Comparison of ENCODE assay signal across 20 cellular contexts in genomic region chr7:100467638-100468373, GRCh38. TPM values are rescaled to one million over a fixed set of nuclear protein-coding genes. Genes with fewer than 3 reads are reported as not detected.
DNase-seq lines count a peak whose midpoint lies in the region; ATAC-seq and TF ChIP-seq lines count a peak whose summit lies in the region.
"Had no signal": no experiment of that assay in that cellular context is flagged by ENCODE, and none has a peak within 500 bp of the region (broad histone marks: within the 10 kb centered on the region; RNA-seq: fewer than 3 reads in every experiment).

No MANE protein-coding gene starts in this region.

- in situ Hi-C loops in G401 (cut with HindIII; ENCODE audit: low sequenced_read_pairs), result no loop called here

- H3K27ac ChIP-seq in angular gyrus (ENCODE audit: low read depth, low read length) (peak overlapping the region; percentile 98), spleen (peak overlapping the region in 2 of 8 donors; percentile 21 to 28)
- H3K27ac ChIP-seq: epithelial cell of prostate, SJCRH30 had no signal

- no peak for TF ChIP-seq CTCF in spleen (IDR thresholded peaks at IDR 0.05 in 8 of 11, conservative IDR thresholded peaks at IDR 0.05 in 3 of 11)

- intact Hi-C loops in spleen (cut with DNase I; ENCODE audit: low total_unique reads), result loop anchor here (2.0 kb wide), 1 partner anchor 95 kb away; no protein-coding TSS in a partner anchor

- WGBS in spleen, 5 donors, result 69 to 82% (median 74%) methylated on average over 13 to 22 of the region's 22 CpGs

- H3K4me3 ChIP-seq in spleen (no peak overlapping the region), MG63 (no peak overlapping the region)
- H3K4me3 ChIP-seq: pancreas, SJCRH30 had no signal

- H3K27me3 ChIP-seq in spleen (replicated peaks in 1 of 7) (no peaks in the 10 kb centered on the region), MG63 (no peaks in the 10 kb centered on the region)
- H3K27me3 ChIP-seq: BE2C, pancreas, SJCRH30 had no signal

- TF ChIP-seq POLR2A in spleen (IDR thresholded peaks at IDR 0.05), result no peak

- no peak for ATAC-seq in HG03159 (IDR thresholded peaks at IDR 0.05; ENCODE audit: unreplicated experiment)
- ATAC-seq: activated naive CD4-positive, alpha-beta T cell treated with anti-CD3 and anti-CD28 coated beads, Interleukin-2, amount 50 U/mL, for 72 hours; pancreas had no signal

- no peaks in the 10 kb centered on the region for H3K9me3 ChIP-seq in spleen
- no peaks in the 10 kb centered on the region for H3K9me3 ChIP-seq in MG63
- H3K9me3 ChIP-seq: BE2C, pancreas, SJCRH30 had no signal

- H3K4me1 ChIP-seq in spleen, result peaks cover 17 to 82% (median 45%) of the 10 kb centered on the region in 6 donors

- DNase-seq in G401 (ENCODE audit: low spot score) (peak; percentile 39), hippocampal formation (lab: John Stamatoyannopoulos, UW) (peak; percentile 91 to 95), spleen (peak; percentile 76), MG63 (no peak)
- no peak for DNase-seq in activated CD4-positive, CD25-positive, alpha-beta regulatory T cell treated with anti-CD3 and anti-CD28 coated beads, Interleukin-2, amount 50 U/mL, for 72 hours
- DNase-seq: activated CD4-positive, alpha-beta T cell treated with anti-CD3 and anti-CD28 coated beads, Interleukin-2, amount 10 ng/mL, durations not matched to agents 24 days and 14 days; BE2C; cerebellar nuclear complex; DMS53; Karpas-422; kidney glomerular epithelial cell; NCI-H1436 treated with DMSO at 0.1 percent for 48 hours; SJCRH30; stimulated activated CD4-positive, alpha-beta T cell treated with anti-CD3 and anti-CD28 coated beads, Interleukin-12 subunit alpha, Interleukin-12 subunit beta, amount 100 ng/mL, for 4 hours; T1000 had no signal

- H3K36me3 ChIP-seq in spleen (peaks cover 0 to 97% (median 46%) of the 10 kb centered on the region in 6 donors), MG63 (no peaks in the 10 kb centered on the region; the same call in 1 of the 2 replicates)
- H3K36me3 ChIP-seq: pancreas, SJCRH30 had no signal

RNA-seq across cellular contexts. Expression of gene SPACDR, which starts 3.7 kb away (rescaled TPM):
- total RNA-seq in G401 (2014; rRNA removed; shearing (Covaris generic)), result not detected in 2 replicates
- total RNA-seq in spleen, result 1 to 10 TPM in 5 of 7 donors, not detected in 2; 1.3 to 4.6 (median 1.9) TPM
- polyA plus RNA-seq in spleen, result 1 to 10 TPM in 2 of 3 donors, under 1 TPM in 1; 0.65 to 2.1 (median 1.2) TPM
- 0.56 TPM in 1 of 2 replicates, not detected in the other for total RNA-seq in MG63 (2014; rRNA removed; shearing (Covaris generic); ENCODE audit: low replicate concordance)
- total RNA-seq: SJCRH30 had no signal

RNA-seq across cellular contexts. Expression of gene TSC22D4, which starts 11.2 kb away (rescaled TPM):
- 80.1 and 118 TPM in 2 replicates for total RNA-seq in G401 (2014; rRNA removed; shearing (Covaris generic))
- 100 to 1,000 TPM in 3 of 7 donors, 10 to 100 TPM in 4; 67.1 to 119 (median 98.8) TPM for total RNA-seq in spleen
- 100 to 1,000 TPM in 1 of 3 donors, 10 to 100 TPM in 2; 57.2 to 105 (median 83.9) TPM for polyA plus RNA-seq in spleen
- 5.7 and 27.7 TPM in 2 replicates for total RNA-seq in MG63 (2014; rRNA removed; shearing (Covaris generic); ENCODE audit: low replicate concordance)

RNA-seq across cellular contexts. Expression of gene NYAP1, which starts 15.9 kb away (rescaled TPM):
- total RNA-seq in G401 (2014; rRNA removed; shearing (Covaris generic)), result 17.3 and 23.0 TPM in 2 replicates
- 1 to 10 TPM in 3 of 7 donors, under 1 TPM in 3, not detected in 1; 0.32 to 2.1 (median 1.2) TPM for total RNA-seq in spleen
- under 1 TPM; 0.07 to 0.54 (median 0.14) TPM for polyA plus RNA-seq in spleen
- total RNA-seq in MG63 (2014; rRNA removed; shearing (Covaris generic); ENCODE audit: low replicate concordance), result not detected in 2 replicates

RNA-seq across cellular contexts. Expression of gene PPP1R35, which starts 31.5 kb away (rescaled TPM):
- 56.1 and 59.4 TPM in 2 replicates for total RNA-seq in G401 (2014; rRNA removed; shearing (Covaris generic))
- total RNA-seq in spleen, result 10 to 100 TPM; 46.7 to 63.8 (median 57.7) TPM
- polyA plus RNA-seq in spleen, result 100 to 1,000 TPM in 2 of 3 donors, 10 to 100 TPM in 1; 87.6 to 111 (median 111) TPM
- 12.9 and 25.1 TPM in 2 replicates for total RNA-seq in MG63 (2014; rRNA removed; shearing (Covaris generic); ENCODE audit: low replicate concordance)

RNA-seq across cellular contexts. Expression of gene MEPCE, which starts 38.2 kb away (rescaled TPM):
- total RNA-seq in G401 (2014; rRNA removed; shearing (Covaris generic)), result 42.5 and 57.7 TPM in 2 replicates
- 10 to 100 TPM; 42.3 to 82.2 (median 67.3) TPM for total RNA-seq in spleen
- 10 to 100 TPM; 31.4 to 56.9 (median 38.0) TPM for polyA plus RNA-seq in spleen
- total RNA-seq in MG63 (2014; rRNA removed; shearing (Covaris generic); ENCODE audit: low replicate concordance), result 46.1 and 57.3 TPM in 2 replicates

Comparison
In these comparisons a context has a peak if more than half of its experiments do, and no peak if none do; other contexts are left out.
1. DNase-seq: peak in G401 (single experiment), hippocampal formation (2 of 2) and spleen (single experiment); none in activated CD4-positive, CD25-positive, alpha-beta regulatory T cell treated with anti-CD3 and anti-CD28 coated beads, Interleukin-2, amount 50 U/mL, for 72 hours (single experiment) and MG63 (single experiment).